ENCODE assay signal across 13 cellular contexts in genomic region chr16:58028168-58028455, GRCh38. TPM values are rescaled to one million over a fixed set of nuclear protein-coding genes. Genes with fewer than 3 reads are reported as not detected.
DNase-seq lines count a peak whose midpoint lies in the region; ATAC-seq, FAIRE-seq and TF ChIP-seq lines count a peak whose summit lies in the region.
"Had no signal": no experiment of that assay in that cellular context is flagged by ENCODE, and none has a peak within 500 bp of the region (broad histone marks: within the 10 kb centered on the region; RNA-seq: fewer than 3 reads in every experiment).

No MANE protein-coding gene starts in this region.

- intact Hi-C loops in CD8-positive, alpha-beta T cell (cut with DNase I, micrococcal nuclease), result loop anchor here in 1 of 2 experiments (10.0 kb wide), 2 partner anchors 367 to 727 kb away; partner anchors contain the start of gene GINS3

- DNase-seq in CD8-positive, alpha-beta T cell, result no peak
- no peak for DNase-seq in RWPE1 (ENCODE audit: low spot score)
- no peak for DNase-seq in dedifferentiated amniotic fluid mesenchymal stem cell (ENCODE audit: extremely low spot score)
- no peak for DNase-seq in NK-92 treated with Interleukin-12 subunit alpha and Interleukin-12 subunit beta, amount 100 ng/mL, for 24 hours (lab: John Stamatoyannopoulos, UW)
- no peak for DNase-seq in frontal cortex (ENCODE audit: low spot score in 2 of 2)
- DNase-seq: activated CD4-positive, alpha-beta T cell treated with anti-CD3 and anti-CD28 coated beads for 48 hours; NCI-H2029 treated with DMSO at 0.1 percent for 48 hours; stimulated activated naive CD8-positive, alpha-beta T cell treated with anti-CD3 and anti-CD28 coated beads, Interleukin-15, amount 100 ng/mL, for 72 hours had no signal

- H3K4me1 Mint-ChIP-seq in CD8-positive, alpha-beta T cell (ENCODE audit: low read depth), result peaks cover 8% of the 10 kb centered on the region

- no peak for TF ChIP-seq CTCF in CD8-positive, alpha-beta T cell (IDR thresholded peaks at IDR 0.05)
- TF ChIP-seq CTCF in RWPE1 (conservative IDR thresholded peaks at IDR 0.05; ENCODE audit: low read depth), result no peak
- no peak for TF ChIP-seq CTCF in parathyroid adenoma (IDR thresholded peaks at IDR 0.05)

- peak overlapping the region; percentile 86 for H3K4me2 ChIP-seq in parathyroid adenoma (ENCODE audit: low read length)

- H3K4me3 ChIP-seq in CD8-positive, alpha-beta T cell (ENCODE audit: low read depth, low read length), result no peak overlapping the region
- H3K4me3 ChIP-seq in iPS-15b (ENCODE audit: low read depth, low read length) (peak overlapping the region; percentile 24), parathyroid adenoma (ENCODE audit: low read depth, low read length) (no peak overlapping the region)
- H3K4me3 ChIP-seq: SJSA1 had no signal

- POLR2A ChIA-PET in CD8-positive, alpha-beta T cell (lab: Charles Lee), result no interaction called here
- POLR2A ChIA-PET in RWPE1 (lab: Yijun Ruan, JAX; ENCODE audit: low non-redundant PET), result interaction anchor here (1.5 kb wide), 1 partner anchor 101 kb away, joined by 3 read pairs; the partner anchor contains the start of gene CFAP20

- H3K4me1 ChIP-seq in CD8-positive, alpha-beta T cell (ENCODE audit: insufficient read depth, low read length), result peaks cover 5% of the 10 kb centered on the region
- H3K4me1 ChIP-seq in iPS-15b (ENCODE audit: control insufficient read depth, insufficient read depth, low read length) (peaks cover 20% of the 10 kb centered on the region), parathyroid adenoma (peaks cover 19% of the 10 kb centered on the region)

- H3K9ac ChIP-seq in iPS-15b (ENCODE audit: low read depth, low read length) (no peak overlapping the region), parathyroid adenoma (no peak overlapping the region)

- H3K9me3 Mint-ChIP-seq in CD8-positive, alpha-beta T cell, result no peaks in the 10 kb centered on the region
- H3K9me3 Mint-ChIP-seq: stimulated activated naive CD8-positive, alpha-beta T cell treated with anti-CD3 and anti-CD28 coated beads, Interleukin-15, amount 100 ng/mL, for 72 hours had no signal

- no peaks in the 10 kb centered on the region for H3K36me3 ChIP-seq in CD8-positive, alpha-beta T cell (ENCODE audit: insufficient read depth, low read length)
- H3K36me3 ChIP-seq in iPS-15b (ENCODE audit: control insufficient read depth, insufficient read depth, low read length) (peaks cover 3% of the 10 kb centered on the region), parathyroid adenoma (ENCODE audit: control insufficient read depth, insufficient read depth, low read length) (no peaks in the 10 kb centered on the region)
- H3K36me3 ChIP-seq: SJSA1 had no signal

- CTCF ChIA-PET in CD8-positive, alpha-beta T cell (lab: Charles Lee), result interaction anchor here (1.3 to 1.5 kb wide), 2 partner anchors 69 to 98 kb away, joined by 3 read pairs; no protein-coding TSS in a partner anchor
- CTCF ChIA-PET in RWPE1 (lab: Yijun Ruan, JAX), result interaction anchor here (0.6 to 1.2 kb wide), 3 partner anchors 70 to 466 kb away, joined by 3 to 5 read pairs (median 3); no protein-coding TSS in a partner anchor

- H3K27ac ChIP-seq in CD8-positive, alpha-beta T cell (ENCODE audit: low read depth, low read length), result no peak overlapping the region
- H3K27ac ChIP-seq in RWPE1 (peak overlapping the region; percentile 81), parathyroid adenoma (no peak overlapping the region)
- H3K27ac ChIP-seq: SJSA1 had no signal

- H3K36me3 Mint-ChIP-seq in CD8-positive, alpha-beta T cell, result no peaks in the 10 kb centered on the region

- FAIRE-seq in frontal cortex (lab: Jason Lieb, UNC), result no peak
- FAIRE-seq: endothelial cell of umbilical vein had no signal

- no peak overlapping the region for H2AFZ ChIP-seq in parathyroid adenoma

- H3K27me3 Mint-ChIP-seq in CD8-positive, alpha-beta T cell (ENCODE audit: low read depth), result peaks cover 6% of the 10 kb centered on the region

- ATAC-seq in CD8-positive, alpha-beta T cell, result no peak
- ATAC-seq: stimulated activated naive CD8-positive, alpha-beta T cell treated with anti-CD3 and anti-CD28 coated beads, Interleukin-15, amount 100 ng/mL, for 72 hours had no signal

- no peaks in the 10 kb centered on the region for H3K9me3 ChIP-seq in CD8-positive, alpha-beta T cell (ENCODE audit: low read length)
- H3K9me3 ChIP-seq in iPS-15b (ENCODE audit: control insufficient read depth, insufficient read depth, low read length) (no peaks in the 10 kb centered on the region), parathyroid adenoma (ENCODE audit: control insufficient read depth, low read length) (no peaks in the 10 kb centered on the region)
- H3K9me3 ChIP-seq: SJSA1 had no signal

- peak overlapping the region; percentile 37 for H3K4me3 Mint-ChIP-seq in CD8-positive, alpha-beta T cell
- H3K4me3 Mint-ChIP-seq: stimulated activated naive CD8-positive, alpha-beta T cell treated with anti-CD3 and anti-CD28 coated beads, Interleukin-15, amount 100 ng/mL, for 72 hours had no signal

- H3K79me2 ChIP-seq in parathyroid adenoma, result peaks cover 13% of the 10 kb centered on the region

- H3K27me3 ChIP-seq in CD8-positive, alpha-beta T cell (ENCODE audit: insufficient read depth, low read length), result no peaks in the 10 kb centered on the region
- peaks cover 6% of the 10 kb centered on the region for H3K27me3 ChIP-seq in iPS-15b (ENCODE audit: control insufficient read depth, insufficient read depth, low read length)
- no peaks in the 10 kb centered on the region for H3K27me3 ChIP-seq in parathyroid adenoma (ENCODE audit: control insufficient read depth, insufficient read depth, low read length)

- no peak overlapping the region for H3K27ac Mint-ChIP-seq in CD8-positive, alpha-beta T cell
- H3K27ac Mint-ChIP-seq: stimulated activated naive CD8-positive, alpha-beta T cell treated with anti-CD3 and anti-CD28 coated beads, Interleukin-15, amount 100 ng/mL, for 72 hours had no signal

RNA-seq across cellular contexts. Expression of gene MMP15, which starts 2.6 kb away (rescaled TPM):
- under 1 TPM; 0.19 to 0.92 TPM for total RNA-seq in CD8-positive, alpha-beta T cell
- 12.2 TPM for total RNA-seq in frontal cortex

RNA-seq across cellular contexts. Expression of gene USB1, which starts 26.9 kb away (rescaled TPM):
- 10 to 100 TPM; 24.7 to 27.9 TPM for total RNA-seq in CD8-positive, alpha-beta T cell
- total RNA-seq in frontal cortex, result 3.7 TPM

RNA-seq across cellular contexts. Expression of gene ZNF319, which starts 27.6 kb away (rescaled TPM):
- total RNA-seq in CD8-positive, alpha-beta T cell, result 1 to 10 TPM; 8.0 to 9.4 TPM
- 4.9 TPM for total RNA-seq in frontal cortex

RNA-seq across cellular contexts. Expression of gene CNGB1, which starts 57.2 kb away (rescaled TPM):
- total RNA-seq in CD8-positive, alpha-beta T cell, result not detected
- 1.2 TPM for total RNA-seq in frontal cortex
- total RNA-seq: endothelial cell of umbilical vein, mesenteric fat pad had no signal
